In genomic region chr3:125634346-125634964, GRCh38 we compare ENCODE assay signal across 14 cellular contexts.
"Had no signal": no experiment of that assay in that cellular context is flagged by ENCODE, and none has a peak within 500 bp of the region (broad histone marks: within the 10 kb centered on the region; RNA-seq: fewer than 3 reads in every experiment).

No MANE protein-coding gene starts in this region.

- DNase-seq: activated CD4-positive, alpha-beta T cell treated with anti-CD3 and anti-CD28 coated beads, Interleukin-2, amount 10 ng/mL, durations not matched to agents 7 days and 5 days; activated naive CD4-positive, alpha-beta T cell; aorta; effector memory CD8-positive, alpha-beta T cell; left ventricle myocardium inferior; mucosa of descending colon; natural killer cell; nucleus accumbens; stimulated activated CD4-positive, alpha-beta T cell treated with anti-CD3 and anti-CD28 coated beads, Interleukin-2, amount 100 ng/mL, for 48 hours had no signal

- H3K4me1 Mint-ChIP-seq: activated CD4-positive, alpha-beta T cell treated with anti-CD3 and anti-CD28 coated beads, Interleukin-2, amount 10 ng/mL, durations not matched to agents 7 days and 5 days; natural killer cell had no signal

- H3K36me3 ChIP-seq: left ventricle myocardium inferior, right atrium auricular region, tibial nerve had no signal

- ATAC-seq: effector memory CD8-positive, alpha-beta T cell; mucosa of descending colon; stimulated activated memory B cell treated with anti-CD40 and anti-IgM and Interleukin-4, amounts not matched to agents 10 μg/mL and 1 μg/mL and 100 μg/mL, for 72 hours had no signal

- H3K9me3 ChIP-seq: mucosa of descending colon, right atrium auricular region had no signal

- H3K27ac ChIP-seq: left ventricle myocardium inferior, right atrium auricular region had no signal

- H3K27ac Mint-ChIP-seq: activated CD4-positive, alpha-beta T cell treated with anti-CD3 and anti-CD28 coated beads, Interleukin-2, amount 10 ng/mL, durations not matched to agents 7 days and 5 days; activated T-helper 1 cell treated with anti-CD3 and anti-CD28 coated beads, Interleukin-12 subunit alpha, Interleukin-12 subunit beta, Interleukin-2, Interleukin-4 antibody, amounts not matched to agents 30 ng/mL and 10 ng/mL and 1 ng/mL, durations not matched to agents 14 hours and 24 hours and 36 hours; effector memory CD8-positive, alpha-beta T cell; memory B cell; natural killer cell had no signal

- H3K4me3 Mint-ChIP-seq: activated CD4-positive, alpha-beta T cell treated with anti-CD3 and anti-CD28 coated beads, Interleukin-2, amount 10 ng/mL, durations not matched to agents 7 days and 5 days; activated T-helper 1 cell treated with anti-CD3 and anti-CD28 coated beads, Interleukin-12 subunit alpha, Interleukin-12 subunit beta, Interleukin-2, Interleukin-4 antibody, amounts not matched to agents 30 ng/mL and 10 ng/mL and 1 ng/mL, durations not matched to agents 14 hours and 24 hours and 36 hours; effector memory CD8-positive, alpha-beta T cell; memory B cell; natural killer cell; stimulated activated memory B cell treated with anti-CD40 and anti-IgM and Interleukin-4, amounts not matched to agents 10 μg/mL and 1 μg/mL and 100 μg/mL, for 72 hours had no signal

- H3K36me3 Mint-ChIP-seq: natural killer cell had no signal

- H3K4me3 ChIP-seq: left ventricle myocardium inferior, mucosa of descending colon, right atrium auricular region, tibial nerve had no signal

- H3K4me1 ChIP-seq: left ventricle myocardium inferior, right atrium auricular region, tibial nerve had no signal

- H3K9me3 Mint-ChIP-seq: activated CD4-positive, alpha-beta T cell treated with anti-CD3 and anti-CD28 coated beads, Interleukin-2, amount 10 ng/mL, durations not matched to agents 7 days and 5 days; effector memory CD8-positive, alpha-beta T cell; natural killer cell; stimulated activated memory B cell treated with anti-CD40 and anti-IgM and Interleukin-4, amounts not matched to agents 10 μg/mL and 1 μg/mL and 100 μg/mL, for 72 hours had no signal

- H3K27me3 ChIP-seq: right atrium auricular region, tibial nerve had no signal
